In genomic region chr10:93224005-93224779, GRCh38 we compare ENCODE assay signal across 2 cellular contexts.
TF ChIP-seq lines count a peak whose summit lies in the region.

No MANE protein-coding gene starts in this region.

TF ChIP-seq in Ishikawa, 13 proteins besides CTCF, POLR2A, EP300 and RAD21 (continued from another document):
- TF ChIP-seq REST (IDR thresholded peaks at IDR 0.05; ENCODE audit: low read depth) (no peak), CEBPB (IDR thresholded peaks at IDR 0.05) (no peak), FOXM1 (IDR thresholded peaks at IDR 0.05; ENCODE audit: borderline replicate concordance, low read depth) (no peak), EGR1 (IDR thresholded peaks at IDR 0.05) (no peak), TCF12 (IDR thresholded peaks at IDR 0.05; ENCODE audit: low read depth) (no peak), TEAD4 (IDR thresholded peaks at IDR 0.05) (no peak), CREB1 (IDR thresholded peaks at IDR 0.05; ENCODE audit: low read depth) (no peak)

TF ChIP-seq in H1, 55 proteins besides CTCF, POLR2A, EP300 and RAD21 (continued from another document):
- no peak for TF ChIP-seq CHD7 (IDR thresholded peaks at IDR 0.05; ENCODE audit: insufficient replicate concordance, low read length)
- no peak for TF ChIP-seq HDAC2 (IDR thresholded peaks at IDR 0.05; ENCODE audit: borderline replicate concordance in 1 of 2, low read depth in 2 of 2, low read length in 2 of 2)
- TF ChIP-seq KDM5A (IDR thresholded peaks at IDR 0.05; ENCODE audit: low read length), result no peak
- TF ChIP-seq BRCA1 (IDR thresholded peaks at IDR 0.05; ENCODE audit: low read depth, low read length), result no peak
- no peak for TF ChIP-seq CEBPB (IDR thresholded peaks at IDR 0.05; ENCODE audit: low read depth, low read length)
- no peak for TF ChIP-seq HDAC6 (IDR thresholded peaks at IDR 0.05; ENCODE audit: low read depth, low read length)
